ENCODE assay signal across 14 cellular contexts in the genomic region with DNA sequence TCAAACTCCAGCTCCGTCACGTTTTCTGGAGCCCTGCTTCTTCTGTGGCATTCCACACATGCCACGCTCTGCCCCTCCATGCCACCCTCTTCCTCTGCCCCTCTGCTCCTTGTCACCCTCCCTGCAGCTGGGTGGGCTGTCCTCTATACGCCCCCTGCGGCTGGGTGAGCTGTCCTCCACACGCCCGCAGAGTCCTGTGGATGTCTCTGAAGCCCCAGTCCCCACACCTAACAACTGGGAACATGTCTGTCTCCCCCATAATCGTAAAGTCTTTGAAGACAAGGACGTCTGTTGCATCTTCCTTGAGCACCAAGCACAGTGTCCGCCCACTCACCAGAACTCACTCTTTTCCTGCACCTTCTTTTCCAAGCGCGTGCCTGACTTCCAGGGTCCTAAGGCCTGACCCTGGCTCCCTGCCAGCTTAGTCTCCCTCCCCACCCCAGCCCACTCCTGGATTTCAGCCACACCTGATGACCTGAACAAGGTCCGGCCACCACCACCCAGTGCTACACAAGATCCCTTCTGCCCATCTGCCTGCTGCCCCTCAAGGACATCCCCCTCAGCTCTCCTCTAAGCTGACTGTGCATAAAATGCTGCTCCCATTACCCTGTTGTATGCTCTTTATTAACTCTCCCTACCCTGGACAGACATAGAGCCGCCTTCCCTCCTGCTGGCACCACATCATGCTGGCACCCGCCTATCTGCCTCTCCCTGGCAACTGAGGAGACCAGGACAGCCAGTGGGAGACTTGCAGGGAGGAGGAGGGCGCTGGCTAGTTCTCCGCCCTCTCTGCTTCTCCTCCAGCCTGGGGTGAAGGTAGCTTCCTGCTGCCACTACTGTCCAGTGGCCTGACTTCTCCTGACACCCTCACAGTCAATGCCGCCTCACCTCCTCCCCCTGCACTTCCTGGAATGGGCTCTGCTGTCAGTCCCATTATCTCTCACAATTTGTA. TPM values are rescaled to one million over a fixed set of nuclear protein-coding genes. Genes with fewer than 3 reads are reported as not detected.
DNase-seq lines count a peak whose midpoint lies in the region; ATAC-seq, FAIRE-seq and TF ChIP-seq lines count a peak whose summit lies in the region.
"Had no signal": no experiment of that assay in that cellular context is flagged by ENCODE, and none has a peak within 500 bp of the region (broad histone marks: within the 10 kb centered on the region; RNA-seq: fewer than 3 reads in every experiment).

No MANE protein-coding gene starts in this region.

- H3K36me3 ChIP-seq in left ventricle myocardium inferior, result peaks cover 40% of the 10 kb centered on the region
- peaks cover 0 to 54% (median 14%) of the 10 kb centered on the region in 9 donors for H3K36me3 ChIP-seq in heart right ventricle

- DNase-seq in Right ventricle myocardium inferior (ENCODE audit: missing footprints) (no peak), left ventricle myocardium inferior (no peak), RCC 7860 (ENCODE audit: low spot score) (peak; percentile 8), heart right ventricle (peak; percentile 41 to 48), NCI-H524 (lab: John Stamatoyannopoulos, UW) (no peak), nucleus accumbens (lab: John Stamatoyannopoulos, UW) (no peak), natural killer cell (no peak)
- DNase-seq in stimulated activated naive B cell treated with anti-CD40 and anti-IgM and Interleukin-4, amounts not matched to agents 10 μg/mL and 1 μg/mL and 100 μg/mL, for 72 hours, result no peak
- DNase-seq: midbrain; NCI-H2029 treated with DMSO at 0.1 percent for 48 hours; stimulated activated naive CD8-positive, alpha-beta T cell treated with anti-CD3 and anti-CD28 coated beads, Interleukin-15, amount 100 ng/mL, for 72 hours had no signal

- 56 to 72% methylated on average over 18 of the region's 18 CpGs for WGBS in heart right ventricle, 2 donors

- H3K4me3 ChIP-seq in left ventricle myocardium inferior (no peak overlapping the region), heart right ventricle (no peak overlapping the region)

- H3K27me3 ChIP-seq in left ventricle myocardium inferior (ENCODE audit: low read depth), result no peaks in the 10 kb centered on the region
- no peaks in the 10 kb centered on the region for H3K27me3 ChIP-seq in heart right ventricle

- H3K27me3 Mint-ChIP-seq in stimulated activated naive B cell treated with anti-CD40 and anti-IgM and Interleukin-4, amounts not matched to agents 10 μg/mL and 1 μg/mL and 100 μg/mL, for 72 hours, result no peaks in the 10 kb centered on the region
- no peaks in the 10 kb centered on the region for H3K27me3 Mint-ChIP-seq in natural killer cell (ENCODE audit: low read depth in 2 of 2)
- H3K27me3 Mint-ChIP-seq: stimulated activated naive CD8-positive, alpha-beta T cell treated with anti-CD3 and anti-CD28 coated beads, Interleukin-15, amount 100 ng/mL, for 72 hours had no signal

- no peak for FAIRE-seq in RCC 7860 (lab: Jason Lieb, UNC)
- FAIRE-seq: colon had no signal

- peaks cover 18 to 37% of the 10 kb centered on the region in 2 donors for H3K36me3 Mint-ChIP-seq in stimulated activated naive B cell treated with anti-CD40 and anti-IgM and Interleukin-4, amounts not matched to agents 10 μg/mL and 1 μg/mL and 100 μg/mL, for 72 hours
- H3K36me3 Mint-ChIP-seq in natural killer cell, result no peaks in the 10 kb centered on the region

- ATAC-seq in Right ventricle myocardium inferior (peak; percentile 91), heart right ventricle (peak; percentile 78 to 96 (median 92)), natural killer cell (no peak)
- no peak for ATAC-seq in stimulated activated naive B cell treated with anti-CD40 and anti-IgM and Interleukin-4, amounts not matched to agents 10 μg/mL and 1 μg/mL and 100 μg/mL, for 72 hours (replicated peaks)

- H3K9me3 ChIP-seq in left ventricle myocardium inferior (replicated peaks) (no peaks in the 10 kb centered on the region), heart right ventricle (no peaks in the 10 kb centered on the region)

- no peak overlapping the region for H3K4me3 Mint-ChIP-seq in stimulated activated naive B cell treated with anti-CD40 and anti-IgM and Interleukin-4, amounts not matched to agents 10 μg/mL and 1 μg/mL and 100 μg/mL, for 72 hours
- no peak overlapping the region for H3K4me3 Mint-ChIP-seq in natural killer cell
- H3K4me3 Mint-ChIP-seq: stimulated activated naive CD8-positive, alpha-beta T cell treated with anti-CD3 and anti-CD28 coated beads, Interleukin-15, amount 100 ng/mL, for 72 hours had no signal

- no peaks in the 10 kb centered on the region for H3K9me3 Mint-ChIP-seq in stimulated activated naive B cell treated with anti-CD40 and anti-IgM and Interleukin-4, amounts not matched to agents 10 μg/mL and 1 μg/mL and 100 μg/mL, for 72 hours
- no peaks in the 10 kb centered on the region for H3K9me3 Mint-ChIP-seq in natural killer cell
- H3K9me3 Mint-ChIP-seq: stimulated activated naive CD8-positive, alpha-beta T cell treated with anti-CD3 and anti-CD28 coated beads, Interleukin-15, amount 100 ng/mL, for 72 hours had no signal

- no peak overlapping the region for H3K27ac ChIP-seq in left ventricle myocardium inferior (replicated peaks)
- H3K27ac ChIP-seq in heart right ventricle, result no peak overlapping the region

- peaks cover 0 to 4% of the 10 kb centered on the region in 2 donors for H3K4me1 Mint-ChIP-seq in stimulated activated naive B cell treated with anti-CD40 and anti-IgM and Interleukin-4, amounts not matched to agents 10 μg/mL and 1 μg/mL and 100 μg/mL, for 72 hours
- peaks cover 12 to 21% of the 10 kb centered on the region in 2 donors for H3K4me1 Mint-ChIP-seq in natural killer cell
- H3K4me1 Mint-ChIP-seq: stimulated activated naive CD8-positive, alpha-beta T cell treated with anti-CD3 and anti-CD28 coated beads, Interleukin-15, amount 100 ng/mL, for 72 hours had no signal

- TF ChIP-seq CTCF in left ventricle myocardium inferior (IDR thresholded peaks at IDR 0.05; ENCODE audit: borderline replicate concordance) (no peak), heart right ventricle (IDR thresholded peaks at IDR 0.05) (no peak), natural killer cell (IDR thresholded peaks at IDR 0.05) (no peak)

- peak overlapping the region; percentile 51 for H3K27ac Mint-ChIP-seq in stimulated activated naive B cell treated with anti-CD40 and anti-IgM and Interleukin-4, amounts not matched to agents 10 μg/mL and 1 μg/mL and 100 μg/mL, for 72 hours
- peak overlapping the region in 1 of 2 donors; percentile 32 for H3K27ac Mint-ChIP-seq in natural killer cell

- H3K4me1 ChIP-seq in left ventricle myocardium inferior (peaks cover 5% of the 10 kb centered on the region), heart right ventricle (peaks cover 0 to 11% (median 0%) of the 10 kb centered on the region in 9 donors)

- intact Hi-C loops in Right ventricle myocardium inferior (cut with DNase I) (loop anchor here (5.0 kb wide), 1 partner anchor 63 kb away; a partner anchor contains a TSS), left ventricle myocardium inferior (cut with micrococcal nuclease) (loop anchor here (10.0 kb wide), 1 partner anchor 86 kb away; no protein-coding TSS in a partner anchor), heart right ventricle (cut with DNase I) (loop anchor here in 3 of 10 donors (5.0 to 10.0 kb wide), 2 partner anchors 63 to 76 kb away; a partner anchor contains a TSS), natural killer cell (cut with micrococcal nuclease) (no loop called here)

RNA-seq across cellular contexts. Expression of a gene that starts 10.7 kb away (rescaled TPM):
- total RNA-seq in Right ventricle myocardium inferior (0.11 TPM), left ventricle myocardium inferior (not detected), heart right ventricle (under 1 TPM in 4 of 10 donors, not detected in 6; 0.08 to 0.20 (median 0.15) TPM), natural killer cell (not detected)
- under 1 TPM in 1 of 2 donors, not detected in 1; 0.03 TPM for polyA plus RNA-seq in heart right ventricle
- total RNA-seq: Daoy, renal cortical epithelial cell had no signal

RNA-seq across cellular contexts. Expression of a gene that starts 23.4 kb away (rescaled TPM):
- total RNA-seq in Right ventricle myocardium inferior, result 21.9 TPM
- total RNA-seq in left ventricle myocardium inferior, result 19.3 TPM
- 10 to 100 TPM; 15.6 to 28.1 (median 21.4) TPM for total RNA-seq in heart right ventricle
- polyA plus RNA-seq in heart right ventricle, result 10 to 100 TPM; 35.9 to 43.6 TPM
- 10 to 100 TPM; 32.8 to 44.7 (median 33.5) TPM for total RNA-seq in natural killer cell

Comparison
In these comparisons a context has a peak if more than half of its experiments do, and no peak if none do; other contexts are left out.
1. DNase-seq: peak in RCC 7860 (single experiment) and heart right ventricle (2 of 2); none in Right ventricle myocardium inferior (single experiment), left ventricle myocardium inferior (single experiment), stimulated activated naive B cell treated with anti-CD40 and anti-IgM and Interleukin-4, amounts not matched to agents 10 μg/mL and 1 μg/mL and 100 μg/mL, for 72 hours (single experiment), NCI-H524 (0 of 2), nucleus accumbens (0 of 56) and natural killer cell (single experiment).
2. ATAC-seq: peak in Right ventricle myocardium inferior (single experiment) and heart right ventricle (8 of 8); none in stimulated activated naive B cell treated with anti-CD40 and anti-IgM and Interleukin-4, amounts not matched to agents 10 μg/mL and 1 μg/mL and 100 μg/mL, for 72 hours (0 of 2) and natural killer cell (0 of 3).